In genomic region chr4:52244773-52245360, GRCh38 we compare ENCODE assay signal across 15 cellular contexts.
DNase-seq lines count a peak whose midpoint lies in the region; ATAC-seq and TF ChIP-seq lines count a peak whose summit lies in the region.
"Had no signal": no experiment of that assay in that cellular context is flagged by ENCODE, and none has a peak within 500 bp of the region (broad histone marks: within the 10 kb centered on the region; RNA-seq: fewer than 3 reads in every experiment).

No MANE protein-coding gene starts in this region.

- no peak overlapping the region for H3K9ac ChIP-seq in PC-3 (ENCODE audit: low read length)

- H3K4me2 ChIP-seq in PC-3 (ENCODE audit: low read length) (no peak overlapping the region), hepatocyte (no peak overlapping the region)

- intact Hi-C loops in PC-3 (cut with micrococcal nuclease) = no loop called here
- intact Hi-C loops in stomach (cut with DNase I; ENCODE audit: low total_unique reads) = no loop called here

- H3K9me3 ChIP-seq in PC-3 (ENCODE audit: low read length) (no peaks in the 10 kb centered on the region), hepatocyte (ENCODE audit: low read depth) (no peaks in the 10 kb centered on the region), stomach (no peaks in the 10 kb centered on the region)
- H3K9me3 ChIP-seq: transverse colon had no signal

- H3F3A ChIP-seq in PC-3 (ENCODE audit: low read length, unreplicated experiment) = no peaks in the 10 kb centered on the region

- 44% methylated on average over 4 of the region's 4 CpGs for whole genome bisulfite sequencing in hepatocyte (ENCODE audit: low lambda C conversion rate, missing lambda C conversion rate)
- WGBS in stomach, 5 donors = 27 to 40% (median 29%) methylated on average over 4 of the region's 4 CpGs

- no peaks in the 10 kb centered on the region for H4K20me1 ChIP-seq in PC-3 (ENCODE audit: low read length)
- no peaks in the 10 kb centered on the region for H4K20me1 ChIP-seq in hepatocyte (ENCODE audit: insufficient read depth, poor library complexity, severe bottlenecking)

- peaks cover 35% of the 10 kb centered on the region for H3K4me1 ChIP-seq in PC-3 (ENCODE audit: insufficient read depth, low read length)
- peaks cover 2% of the 10 kb centered on the region for H3K4me1 ChIP-seq in hepatocyte (ENCODE audit: insufficient read depth)
- peaks cover 0 to 13% (median 5%) of the 10 kb centered on the region in 4 donors for H3K4me1 ChIP-seq in stomach
- H3K4me1 ChIP-seq: transverse colon had no signal

- TF ChIP-seq POLR2A in stomach (IDR thresholded peaks at IDR 0.05) = no peak

- no peaks in the 10 kb centered on the region for H3K79me2 ChIP-seq in PC-3 (ENCODE audit: low read length)
- H3K79me2 ChIP-seq in hepatocyte = no peaks in the 10 kb centered on the region

- H3K36me3 ChIP-seq in PC-3 (ENCODE audit: low read depth, low read length) (no peaks in the 10 kb centered on the region), hepatocyte (replicated peaks; ENCODE audit: insufficient read depth, low read depth) (no peaks in the 10 kb centered on the region), stomach (no peaks in the 10 kb centered on the region)
- H3K36me3 ChIP-seq: transverse colon had no signal

- peak; percentile 51 for DNase-seq in COLO829 (ENCODE audit: low spot score)
- peak; percentile 48 for DNase-seq in NCI-H146 (lab: John Stamatoyannopoulos, UW)
- peak; percentile 39 for DNase-seq in PC-3
- DNase-seq in hepatocyte (ENCODE audit: low spot score) = no peak
- DNase-seq in putamen (ENCODE audit: low spot score) = no peak
- DNase-seq in stomach = no peak
- no peak for DNase-seq in activated CD8-positive, alpha-beta memory T cell treated with anti-CD3 and anti-CD28 coated beads for 24 hours
- DNase-seq: anterior cingulate cortex; CD8-positive, alpha-beta T cell; HFFc6; islet precursor cell; T-cell; transverse colon had no signal

- TF ChIP-seq EP300 in stomach (IDR thresholded peaks at IDR 0.05) = no peak

- H3K27ac ChIP-seq in PC-3 (ENCODE audit: low read length) = no peak overlapping the region
- H3K27ac ChIP-seq in hepatocyte = peak overlapping the region; percentile 24
- no peak overlapping the region for H3K27ac ChIP-seq in stomach
- H3K27ac ChIP-seq: transverse colon had no signal

- H3K27me3 ChIP-seq in PC-3 (ENCODE audit: low read length) (no peaks in the 10 kb centered on the region), hepatocyte (no peaks in the 10 kb centered on the region), stomach (no peaks in the 10 kb centered on the region)
- H3K27me3 ChIP-seq: transverse colon had no signal

- no peak overlapping the region for H3K4me3 ChIP-seq in PC-3 (ENCODE audit: low read length)
- H3K4me3 ChIP-seq in hepatocyte = no peak overlapping the region
- no peak overlapping the region for H3K4me3 ChIP-seq in stomach
- H3K4me3 ChIP-seq: transverse colon had no signal

- H3K9me2 ChIP-seq in PC-3 (replicated peaks; ENCODE audit: low read length) (no peaks in the 10 kb centered on the region), hepatocyte (replicated peaks; ENCODE audit: insufficient read depth) (no peaks in the 10 kb centered on the region)

- no peak for TF ChIP-seq CTCF in PC-3 (conservative IDR thresholded peaks at IDR 0.05; ENCODE audit: low read depth, low read length)
- TF ChIP-seq CTCF in hepatocyte (IDR thresholded peaks at IDR 0.05; ENCODE audit: poor library complexity) = no peak
- TF ChIP-seq CTCF in stomach (IDR thresholded peaks at IDR 0.05) = no peak

- BruUV-seq in PC-3 (replicated peaks; lab: Mats Ljungman, UMichigan) = no TSS peak

- POLR2A ChIA-PET in PC-3 (lab: Charles Lee; ENCODE audit: unreplicated experiment) = no interaction called here

- CTCF ChIA-PET in PC-3 (lab: Charles Lee) = interaction anchor here (0.6 kb wide), 1 partner anchor 413 kb away, joined by 3 read pairs; no protein-coding TSS in a partner anchor

- ATAC-seq in PC-3 (no peak), GM19452 (IDR thresholded peaks at IDR 0.05; ENCODE audit: unreplicated experiment) (no peak)
- ATAC-seq: CD8-positive, alpha-beta T cell; stimulated activated effector memory CD8-positive, alpha-beta T cell treated with anti-CD3 and anti-CD28 coated beads, Interleukin-12 subunit alpha, Interleukin-12 subunit beta, amount 100 ng/mL, for 72 hours; T-cell had no signal

- no peak overlapping the region for H2AFZ ChIP-seq in PC-3 (ENCODE audit: low read length)
- H2AFZ ChIP-seq in hepatocyte = no peak overlapping the region

Comparison
In these comparisons a context has a peak if more than half of its experiments do, and no peak if none do; other contexts are left out.
1. DNase-seq: peak in COLO829 (single experiment), NCI-H146 (single experiment) and PC-3 (single experiment); none in hepatocyte (single experiment), putamen (single experiment), stomach (single experiment) and activated CD8-positive, alpha-beta memory T cell treated with anti-CD3 and anti-CD28 coated beads for 24 hours (single experiment).